Comparison of ENCODE assay signal across 25 cellular contexts in genomic region chr3:50656417-50657195, GRCh38. TPM values are rescaled to one million over a fixed set of nuclear protein-coding genes. Genes with fewer than 3 reads are reported as not detected.
"Had no signal": no experiment of that assay in that cellular context is flagged by ENCODE, and none has a peak within 500 bp of the region (broad histone marks: within the 10 kb centered on the region; RNA-seq: fewer than 3 reads in every experiment).

No MANE protein-coding gene starts in this region.

- H3K36me3 Mint-ChIP-seq: mesothelial cell of epicardium; naive thymus-derived CD8-positive, alpha-beta T cell; neural progenitor cell; type B pancreatic cell had no signal

- H3K4me3 Mint-ChIP-seq: immature natural killer cell; mesothelial cell of epicardium; naive thymus-derived CD8-positive, alpha-beta T cell; neural progenitor cell; type B pancreatic cell had no signal

- ATAC-seq: naive thymus-derived CD8-positive, alpha-beta T cell had no signal

- H3K4me1 ChIP-seq: adrenal gland, ascending aorta had no signal

- H3K4me1 Mint-ChIP-seq: immature natural killer cell had no signal

- H3K9me3 Mint-ChIP-seq: activated T-helper 2 cell treated with anti-CD3 and anti-CD28 coated beads, Interferon-gamma antibody, Interleukin-2, Interleukin-4, amounts not matched to agents 10 μg/mL and 5 μg/mL and 100 μg/mL, durations not matched to agents 14 hours and 24 hours and 36 hours; mesothelial cell of epicardium; naive thymus-derived CD8-positive, alpha-beta T cell; neural progenitor cell; type B pancreatic cell had no signal

- H3K27ac Mint-ChIP-seq: activated T-helper 2 cell treated with anti-CD3 and anti-CD28 coated beads, Interferon-gamma antibody, Interleukin-2, Interleukin-4, amounts not matched to agents 10 μg/mL and 5 μg/mL and 100 μg/mL, durations not matched to agents 14 hours and 24 hours and 36 hours; mesothelial cell of epicardium; neural progenitor cell; progenitor cell of endocrine pancreas; type B pancreatic cell had no signal

- H3K9me3 ChIP-seq: adrenal gland, ascending aorta, left ventricle myocardium inferior, thoracic aorta had no signal

- H3K36me3 ChIP-seq: adrenal gland, ascending aorta, brain microvascular endothelial cell, left ventricle myocardium inferior, neural progenitor cell, thoracic aorta had no signal

- H3K4me3 ChIP-seq: adrenal gland, ascending aorta, hepatocyte, left ventricle myocardium inferior, neural progenitor cell, thoracic aorta had no signal

- H3K27ac ChIP-seq: adrenal gland, ascending aorta, brain microvascular endothelial cell, hepatocyte, left ventricle myocardium inferior, neural progenitor cell, thoracic aorta, VCaP had no signal

- DNase-seq: activated CD4-positive, alpha-beta T cell treated with anti-CD3 and anti-CD28 coated beads, Interleukin-2, amount 50 U/mL, for 48 hours; activated CD4-positive, CD25-positive, alpha-beta regulatory T cell treated with anti-CD3 and anti-CD28 coated beads, Interleukin-2, amount 50 U/mL, for 72 hours; activated naive CD4-positive, alpha-beta T cell; adrenal gland; brain microvascular endothelial cell; caudate nucleus; effector memory CD4-positive, alpha-beta T cell; foreskin melanocyte; glutamatergic neuron; immature natural killer cell; left ventricle myocardium inferior; naive thymus-derived CD8-positive, alpha-beta T cell; retina; stimulated activated CD4-positive, alpha-beta T cell treated with anti-CD3 and anti-CD28 coated beads, Interleukin-4, amount 100 ng/mL, for 1 hour; stimulated activated naive CD4-positive, alpha-beta T cell treated with Interleukin-2 at 50 U/mL for 16 hours had no signal

- H3K27me3 Mint-ChIP-seq: naive thymus-derived CD8-positive, alpha-beta T cell; type B pancreatic cell had no signal

- H3K27me3 ChIP-seq: adrenal gland, ascending aorta, brain microvascular endothelial cell, hepatocyte, neural progenitor cell had no signal

RNA-seq across cellular contexts. Expression of gene DOCK3, which starts 18.1 kb away (rescaled TPM):
- total RNA-seq: lung microvascular endothelial cell had no signal
